In the genomic region with DNA sequence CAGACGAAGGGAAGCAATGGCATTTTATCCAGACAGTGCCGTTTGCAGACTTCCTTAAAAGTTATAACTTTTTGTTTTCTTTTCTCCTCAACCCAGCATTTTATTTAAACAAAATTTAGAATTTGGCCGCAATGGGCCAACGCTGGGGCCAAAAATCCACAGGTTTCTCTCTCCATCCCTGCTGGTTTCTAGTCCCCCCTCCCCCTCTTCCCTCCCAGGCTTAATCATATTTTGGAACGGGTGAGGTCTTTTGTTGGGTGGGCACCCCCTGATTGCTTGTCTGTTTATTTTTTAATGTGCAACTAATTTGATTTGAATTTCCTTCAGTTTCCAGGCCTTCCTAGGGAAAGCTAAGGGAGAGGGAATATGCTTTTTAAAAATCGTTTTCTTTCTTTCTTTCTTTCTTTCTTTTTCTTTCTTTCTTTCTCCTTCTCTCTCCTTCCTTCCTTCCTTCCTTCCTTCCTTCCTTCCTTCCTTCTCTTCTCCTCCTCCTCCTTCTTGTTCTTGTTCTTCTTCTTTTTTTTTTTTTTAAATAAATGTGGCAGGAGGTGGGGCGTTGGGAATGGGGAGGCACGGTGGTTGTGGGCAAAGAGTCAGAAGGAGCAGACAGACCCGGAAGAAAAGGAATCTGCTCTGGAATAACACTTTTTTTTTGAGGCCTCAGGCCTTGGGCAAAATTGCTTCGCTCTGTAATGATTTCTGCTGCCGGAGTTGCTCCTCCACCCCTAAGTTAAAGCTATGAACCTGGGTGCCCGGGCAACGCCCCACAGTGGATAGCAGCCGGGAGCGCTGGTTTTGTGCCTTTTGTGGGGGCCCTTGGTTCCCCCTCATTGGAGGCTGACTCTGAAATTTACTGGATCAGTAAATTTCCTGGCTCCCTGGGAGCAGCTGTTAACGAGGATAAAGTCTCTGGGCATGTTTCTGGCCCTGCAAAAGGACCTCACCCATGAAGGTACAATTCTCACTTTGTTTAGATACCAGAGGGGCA, we compare ENCODE assay signal across 8 cellular contexts. TPM values are rescaled to one million over a fixed set of nuclear protein-coding genes. Genes with fewer than 3 reads are reported as not detected.
A peak's percentile ranks its signal among the peaks of the same experiment; 100 is the strongest.
DNase-seq lines count a peak whose midpoint lies in the region; ATAC-seq and TF ChIP-seq lines count a peak whose summit lies in the region.

No MANE protein-coding gene starts in this region.

- POLR2A ChIA-PET in CD4-positive, alpha-beta memory T cell (lab: Charles Lee; ENCODE audit: partially characterized antibody): interaction anchor here (2.2 to 2.3 kb wide), 2 partner anchors 61 to 66 kb away, joined by 7 to 14 read pairs; no protein-coding TSS in a partner anchor

- in situ Hi-C loops in astrocyte of the spinal cord (cut with HindIII; ENCODE audit: low sequenced_read_pairs): no loop called here

- no peak for DNase-seq in CD4-positive, alpha-beta memory T cell
- peak; percentile 54 for DNase-seq in astrocyte of the spinal cord (ENCODE audit: low read depth, low spot score)
- DNase-seq in kidney epithelial cell (ENCODE audit: low read depth): no peak
- DNase-seq in substantia nigra (lab: John Stamatoyannopoulos, UW): no peak
- DNase-seq in NCI-H774 (lab: John Stamatoyannopoulos, UW): no peak

- H3K36me3 ChIP-seq in CD4-positive, alpha-beta memory T cell (ENCODE audit: insufficient read depth, low read length): no peaks in the 10 kb centered on the region
- H3K36me3 ChIP-seq in KMS-11 (ENCODE audit: insufficient read depth) (no peaks in the 10 kb centered on the region), kidney epithelial cell (ENCODE audit: control insufficient read depth, insufficient read depth, low read length) (no peaks in the 10 kb centered on the region)

- H3K27me3 Mint-ChIP-seq in CD4-positive, alpha-beta memory T cell: no peaks in the 10 kb centered on the region

- peak overlapping the region; percentile 83 for H3K4me2 ChIP-seq in KMS-11

- no peaks in the 10 kb centered on the region for H3K9me3 ChIP-seq in CD4-positive, alpha-beta memory T cell (ENCODE audit: control insufficient read depth in 1 of 2, low read length in 2 of 2)

- H3K9ac ChIP-seq in KMS-11: peak overlapping the region; percentile 97

- no peaks in the 10 kb centered on the region for H3K9me3 Mint-ChIP-seq in CD4-positive, alpha-beta memory T cell

- TF ChIP-seq CTCF in KMS-11 (conservative IDR thresholded peaks at IDR 0.05; ENCODE audit: low read depth, low read length) (no peak), astrocyte of the spinal cord (IDR thresholded peaks at IDR 0.05; ENCODE audit: low read depth, low read length) (no peak), kidney epithelial cell (IDR thresholded peaks at IDR 0.05; ENCODE audit: insufficient read depth, low read length, poor library complexity, severe bottlenecking) (no peak)

- peak overlapping the region; percentile 69 to 90 (median 86) for H3K4me3 Mint-ChIP-seq in CD4-positive, alpha-beta memory T cell

- H3K27me3 ChIP-seq in CD4-positive, alpha-beta memory T cell (ENCODE audit: insufficient read depth, low read length): no peaks in the 10 kb centered on the region
- H3K27me3 ChIP-seq in KMS-11 (ENCODE audit: insufficient read depth, low read depth) (no peaks in the 10 kb centered on the region), kidney epithelial cell (ENCODE audit: control insufficient read depth, insufficient read depth, low read length) (no peaks in the 10 kb centered on the region)

- ATAC-seq in activated CD4-positive, CD25-positive, alpha-beta regulatory T cell treated with anti-CD3 and anti-CD28 coated beads, Interleukin-2, amount 50 U/mL, for 24 hours: no peak
- ATAC-seq in HG03135 (IDR thresholded peaks at IDR 0.05; ENCODE audit: unreplicated experiment): no peak

- H3K27ac Mint-ChIP-seq in CD4-positive, alpha-beta memory T cell: peak overlapping the region; percentile 59 to 88 (median 86)

- peaks cover 79% of the 10 kb centered on the region for H3K79me2 ChIP-seq in KMS-11 (ENCODE audit: insufficient read depth, low read depth)

- H3K4me1 Mint-ChIP-seq in CD4-positive, alpha-beta memory T cell: peaks cover 27 to 65% (median 41%) of the 10 kb centered on the region in 4 donors

- peak overlapping the region; percentile 92 for H3K27ac ChIP-seq in CD4-positive, alpha-beta memory T cell (ENCODE audit: low read depth, low read length)
- H3K27ac ChIP-seq in KMS-11 (peak overlapping the region; percentile 78; the same call in 1 of the 2 replicates), substantia nigra (ENCODE audit: low read depth, low read length, poor library complexity, severe bottlenecking) (peak overlapping the region; percentile 42)

- H2AFZ ChIP-seq in KMS-11 (ENCODE audit: low read depth): no peak overlapping the region

- intact Hi-C loops in CD4-positive, alpha-beta memory T cell (cut with micrococcal nuclease): loop anchor here (1.0 kb wide), 1 partner anchor 89 kb away; no protein-coding TSS in a partner anchor

- peaks cover 31% of the 10 kb centered on the region for H3K4me1 ChIP-seq in CD4-positive, alpha-beta memory T cell (ENCODE audit: insufficient read depth, low read length)
- H3K4me1 ChIP-seq in KMS-11 (ENCODE audit: low read depth, poor library complexity, severe bottlenecking): peaks cover 78% of the 10 kb centered on the region

- peak overlapping the region; percentile 23 to 62 for H3K4me3 ChIP-seq in CD4-positive, alpha-beta memory T cell (ENCODE audit: low read length in 2 of 2)
- H3K4me3 ChIP-seq in KMS-11 (IDR thresholded peaks at IDR 0.05; ENCODE audit: insufficient read depth, low read depth, low read length) (peak overlapping the region; percentile 31), astrocyte of the spinal cord (ENCODE audit: low read depth, low read length) (peak overlapping the region; percentile 89), kidney epithelial cell (ENCODE audit: low read depth, low read length) (peak overlapping the region; percentile 71)

- H3K36me3 Mint-ChIP-seq in CD4-positive, alpha-beta memory T cell: peaks cover 0 to 6% of the 10 kb centered on the region in 2 donors

- H4K20me1 ChIP-seq in KMS-11 (ENCODE audit: insufficient read depth): peaks cover 38% of the 10 kb centered on the region

- CTCF ChIA-PET in CD4-positive, alpha-beta memory T cell (lab: Charles Lee; ENCODE audit: partially characterized antibody): interaction anchor here (1.0 to 1.9 kb wide), 8 partner anchors 13 to 291 kb away, joined by 3 to 8 read pairs (median 4); no protein-coding TSS in a partner anchor

RNA-seq across cellular contexts. Expression of a gene that starts 1.9 kb away (rescaled TPM):
- total RNA-seq in CD4-positive, alpha-beta memory T cell: 10 to 100 TPM; 18.0 to 18.2 TPM
- polyA plus RNA-seq in CD4-positive, alpha-beta memory T cell: 10 to 100 TPM; 10.9 to 11.6 TPM
- 70.2 and 71.3 TPM in 2 replicates for total RNA-seq in kidney epithelial cell

Comparison
In these comparisons a context has a peak if more than half of its experiments do, and no peak if none do; other contexts are left out.
1. H3K27ac ChIP-seq: peak in every context shown above with its lines; median percentile 92 in CD4-positive, alpha-beta memory T cell; 78 in KMS-11; 42 in substantia nigra.
2. H3K4me3 ChIP-seq: peak in every context shown above with its lines; median percentile 89 in astrocyte of the spinal cord; 71 in kidney epithelial cell; 42 in CD4-positive, alpha-beta memory T cell; 31 in KMS-11.